8 cellular contexts compared by ENCODE assay signal in genomic region chr19:45509692-45510015, GRCh38. TPM values are rescaled to one million over a fixed set of nuclear protein-coding genes. Genes with fewer than 3 reads are reported as not detected.
DNase-seq lines count a peak whose midpoint lies in the region; ATAC-seq, FAIRE-seq and TF ChIP-seq lines count a peak whose summit lies in the region.

No MANE protein-coding gene starts in this region.

- TF ChIP-seq CTCF in GM06990 (IDR thresholded peaks at IDR 0.05; ENCODE audit: insufficient read depth, low read length, poor library complexity, severe bottlenecking) (no peak), fibroblast of pulmonary artery (IDR thresholded peaks at IDR 0.05; ENCODE audit: low read length, missing control alignments) (no peak), gastrocnemius medialis (IDR thresholded peaks at IDR 0.05 in 4 of 5, conservative IDR thresholded peaks at IDR 0.05 in 1 of 5) (no peak)

- H3K27ac ChIP-seq in gastrocnemius medialis: peak overlapping the region; percentile 90 to 96 (median 94)

- no peaks in the 10 kb centered on the region for H3K9me3 Mint-ChIP-seq in T-cell

- H3K9me3 ChIP-seq in gastrocnemius medialis: no peaks in the 10 kb centered on the region

- POLR2A ChIA-PET in T-cell (lab: Charles Lee): no interaction called here

- no peaks in the 10 kb centered on the region for H3K27me3 Mint-ChIP-seq in T-cell

- peaks cover 26 to 41% of the 10 kb centered on the region in 2 donors for H3K4me1 ChIP-seq in gastrocnemius medialis

- in situ Hi-C loops in gastrocnemius medialis (cut with MboI; ENCODE audit: low sequenced_read_pairs in 4 of 4): no loop called here

- ATAC-seq in T-cell (replicated peaks in 1 of 4): no peak
- ATAC-seq in gastrocnemius medialis: no peak
- no peak for ATAC-seq in GM21381 (IDR thresholded peaks at IDR 0.05; ENCODE audit: unreplicated experiment)
- ATAC-seq in left colon: no peak

- H3K36me3 Mint-ChIP-seq in T-cell: no peaks in the 10 kb centered on the region

- H3K4me3 Mint-ChIP-seq in T-cell: peak overlapping the region; percentile 86 to 90 (median 89)

- H3K27me3 ChIP-seq in GM06990 (replicated peaks; ENCODE audit: control insufficient read depth, insufficient read depth, low read length) (no peaks in the 10 kb centered on the region), gastrocnemius medialis (no peaks in the 10 kb centered on the region)

- peak overlapping the region; percentile 83 to 88 for H3K27ac Mint-ChIP-seq in T-cell

- TF ChIP-seq POLR2A in gastrocnemius medialis (IDR thresholded peaks at IDR 0.05): no peak
- TF ChIP-seq POLR2A in H54 (IDR thresholded peaks at IDR 0.05; ENCODE audit: low read depth, low read length): no peak

- H3K4me3 ChIP-seq in GM06990 (replicated peaks; ENCODE audit: low read depth, low read length): peak overlapping the region; percentile 79
- peak overlapping the region; percentile 98 for H3K4me3 ChIP-seq in fibroblast of pulmonary artery (replicated peaks; ENCODE audit: low read depth, low read length)
- H3K4me3 ChIP-seq in gastrocnemius medialis: peak overlapping the region; percentile 84 to 91 (median 88)

- no peak for FAIRE-seq in H54 (lab: Jason Lieb, UNC)

- peaks cover 57 to 68% (median 62%) of the 10 kb centered on the region in 3 donors for H3K4me1 Mint-ChIP-seq in T-cell

- peaks cover 1% of the 10 kb centered on the region for H3K36me3 ChIP-seq in GM06990 (ENCODE audit: control insufficient read depth, insufficient read depth, low read length)
- no peaks in the 10 kb centered on the region for H3K36me3 ChIP-seq in gastrocnemius medialis

- CTCF ChIA-PET in T-cell (lab: Charles Lee): interaction anchor here in 1 of 2 donors (0.7 to 0.9 kb wide), 2 partner anchors 9 to 133 kb away, joined by 3 read pairs; no protein-coding TSS in a partner anchor

- DNase-seq in GM06990 (ENCODE audit: extremely low read depth, insufficient read length): no peak
- no peak for DNase-seq in T-cell
- DNase-seq in fibroblast of pulmonary artery (ENCODE audit: low read depth): no peak
- DNase-seq in gastrocnemius medialis: no peak
- DNase-seq in left colon: no peak
- DNase-seq in H54 (ENCODE audit: insufficient read length, low spot score): no peak
- no peak for DNase-seq in inferior parietal cortex (ENCODE audit: extremely low spot score)

- intact Hi-C loops in gastrocnemius medialis (cut with DNase I; ENCODE audit: low total_unique reads): no loop called here
- intact Hi-C loops in left colon (cut with DNase I, micrococcal nuclease): loop anchor here in 1 of 2 donors (5.0 kb wide), 1 partner anchor 128 kb away; the partner anchor contains the start of gene EML2

RNA-seq across cellular contexts. Expression of gene VASP, which starts 2.4 kb away (rescaled TPM):
- total RNA-seq in T-cell (100 to 1,000 TPM in 3 of 5 donors, 10 to 100 TPM in 2; 77.4 to 113 (median 101) TPM), gastrocnemius medialis (10 to 100 TPM; 10.2 to 18.2 (median 16.4) TPM), left colon (100 to 1,000 TPM; 218 to 260 TPM)

RNA-seq across cellular contexts. Expression of gene PPM1N, which starts 11.4 kb away (rescaled TPM):
- total RNA-seq in T-cell (10 to 100 TPM in 2 of 5 donors, 1 to 10 TPM in 3; 5.6 to 14.6 (median 10.0) TPM), gastrocnemius medialis (under 1 TPM in 1 of 4 donors, not detected in 3; 0.76 TPM), left colon (1 to 10 TPM in 1 of 2 donors, under 1 TPM in 1; 0.37 to 1.6 TPM)

RNA-seq across cellular contexts. Expression of gene RTN2, which starts 12.8 kb away (rescaled TPM):
- total RNA-seq in T-cell (1 to 10 TPM; 1.7 to 2.5 (median 2.2) TPM), gastrocnemius medialis (100 to 1,000 TPM in 2 of 4 donors, 10 to 100 TPM in 2; 51.8 to 140 (median 101) TPM), left colon (1 to 10 TPM; 3.4 to 6.1 TPM)

RNA-seq across cellular contexts. Expression of gene FOSB, which starts 41.9 kb away (rescaled TPM):
- 1,000 to 10,000 TPM in 1 of 5 donors, 100 to 1,000 TPM in 1, 10 to 100 TPM in 1, 1 to 10 TPM in 2; 6.7 to 1,173 (median 10.4) TPM for total RNA-seq in T-cell
- total RNA-seq in gastrocnemius medialis: 1 to 10 TPM in 2 of 4 donors, under 1 TPM in 1, not detected in 1; 0.17 to 1.8 (median 1.6) TPM
- total RNA-seq in left colon: 10 to 100 TPM in 1 of 2 donors, 1 to 10 TPM in 1; 4.4 to 46.0 TPM

Comparison
In these comparisons a context has a peak if more than half of its experiments do, and no peak if none do; other contexts are left out.
1. RNA of gene VASP, which starts 2.4 kb away (total RNA-seq): 218 to 260 TPM in left colon and 77.4 to 113 TPM in T-cell; 10.2 to 18.2 TPM in gastrocnemius medialis; every median in the first group is over 4 times any median in the second.
2. RNA of gene RTN2, which starts 12.8 kb away (total RNA-seq): 51.8 to 140 TPM in gastrocnemius medialis; 3.4 to 6.1 TPM in left colon and 1.7 to 2.5 TPM in T-cell; every median in the first group is over 4 times any median in the second.
3. Peak in every context shown above with its lines, with median percentiles within 50 percentile points of each other: H3K4me3 ChIP-seq.